ENCODE assay signal across 8 cellular contexts in genomic region chr17:79843917-79844815, GRCh38. TPM values are rescaled to one million over a fixed set of nuclear protein-coding genes. Genes with fewer than 3 reads are reported as not detected.
DNase-seq lines count a peak whose midpoint lies in the region; ATAC-seq and TF ChIP-seq lines count a peak whose summit lies in the region.

No MANE protein-coding gene starts in this region.

- peaks cover 44% of the 10 kb centered on the region for H3K4me1 Mint-ChIP-seq in CD14-positive monocyte
- no peaks in the 10 kb centered on the region for H3K4me1 Mint-ChIP-seq in activated T-helper 17 cell treated with anti-CD3 and anti-CD28 coated beads, Interleukin-2, amount 50 U/mL, for 72 hours

- peaks cover 3 to 8% of the 10 kb centered on the region in 2 donors for H3K36me3 Mint-ChIP-seq in CD14-positive monocyte
- no peaks in the 10 kb centered on the region for H3K36me3 Mint-ChIP-seq in activated T-helper 17 cell treated with anti-CD3 and anti-CD28 coated beads, Interleukin-2, amount 50 U/mL, for 72 hours (ENCODE audit: low read depth)

- H3K9me3 ChIP-seq in HUES64 (ENCODE audit: insufficient read depth, low read depth, low read length) (no peaks in the 10 kb centered on the region; the same call in 1 of the 2 replicates), left ventricle myocardium inferior (replicated peaks) (no peaks in the 10 kb centered on the region), prostate gland (no peaks in the 10 kb centered on the region)

- peak overlapping the region; percentile 84 to 94 for H3K4me3 Mint-ChIP-seq in CD14-positive monocyte
- peak overlapping the region; percentile 60 for H3K4me3 Mint-ChIP-seq in activated T-helper 17 cell treated with anti-CD3 and anti-CD28 coated beads, Interleukin-2, amount 50 U/mL, for 72 hours

- peaks cover 67 to 91% (median 81%) of the 10 kb centered on the region in 3 donors for H3K27me3 Mint-ChIP-seq in CD14-positive monocyte (ENCODE audit: low read depth in 3 of 3)
- peaks cover 19% of the 10 kb centered on the region for H3K27me3 Mint-ChIP-seq in activated T-helper 17 cell treated with anti-CD3 and anti-CD28 coated beads, Interleukin-2, amount 50 U/mL, for 72 hours

- no peak for TF ChIP-seq CTCF in CD14-positive monocyte (IDR thresholded peaks at IDR 0.05)
- no peak for TF ChIP-seq CTCF in left ventricle myocardium inferior (IDR thresholded peaks at IDR 0.05; ENCODE audit: borderline replicate concordance)
- TF ChIP-seq CTCF in prostate gland (IDR thresholded peaks at IDR 0.05) = peak in 1 of 4 experiments; percentile 30

- no peak overlapping the region for H3K9ac ChIP-seq in HUES64 (ENCODE audit: low read depth, low read length)

- ATAC-seq in activated T-helper 17 cell treated with anti-CD3 and anti-CD28 coated beads, Interleukin-2, amount 50 U/mL, for 72 hours (replicated peaks) = no peak
- no peak for ATAC-seq in GM18907 (IDR thresholded peaks at IDR 0.05; ENCODE audit: unreplicated experiment)

- H3K4me1 ChIP-seq in HUES64 (ENCODE audit: insufficient read depth, low read length) (0 out of 2 replicates have a peak, but pooled peaks cover 6% of the 10 kb centered on the region), left ventricle myocardium inferior (peaks cover 62% of the 10 kb centered on the region), prostate gland (replicated peaks) (peaks cover 18% of the 10 kb centered on the region)

- H3K27ac Mint-ChIP-seq in CD14-positive monocyte = no peak overlapping the region
- H3K27ac Mint-ChIP-seq in activated T-helper 17 cell treated with anti-CD3 and anti-CD28 coated beads, Interleukin-2, amount 50 U/mL, for 72 hours = no peak overlapping the region

- DNase-seq in CD14-positive monocyte (ENCODE audit: low spot score) = no peak
- peak; percentile 78 for DNase-seq in left ventricle myocardium inferior
- no peak for DNase-seq in prostate gland (ENCODE audit: low spot score)
- DNase-seq in SIG-M5 (lab: John Stamatoyannopoulos, UW) = no peak
- no peak for DNase-seq in SIG-M5 treated with dmso at 0.1 percent for 504 hours (lab: John Stamatoyannopoulos, UW; ENCODE audit: unreplicated experiment)

- H3K4me3 ChIP-seq in HUES64 (ENCODE audit: low read length) (peak overlapping the region; percentile 54), left ventricle myocardium inferior (peak overlapping the region; percentile 82), prostate gland (peak overlapping the region; percentile 39 to 48)

- H3K27ac ChIP-seq in HUES64 (ENCODE audit: low read depth, low read length) = no peak overlapping the region
- peak overlapping the region; percentile 80 for H3K27ac ChIP-seq in left ventricle myocardium inferior (replicated peaks)
- peak overlapping the region; percentile 43 to 56 for H3K27ac ChIP-seq in prostate gland

- H3K9me3 Mint-ChIP-seq in CD14-positive monocyte = peaks cover 0 to 44% (median 18%) of the 10 kb centered on the region in 7 donors
- no peaks in the 10 kb centered on the region for H3K9me3 Mint-ChIP-seq in activated T-helper 17 cell treated with anti-CD3 and anti-CD28 coated beads, Interleukin-2, amount 50 U/mL, for 72 hours

- TF ChIP-seq POLR2A in prostate gland (IDR thresholded peaks at IDR 0.05) = no peak

- peaks cover 88% of the 10 kb centered on the region for H3K27me3 ChIP-seq in HUES64 (ENCODE audit: insufficient read depth, low read length)
- H3K27me3 ChIP-seq in left ventricle myocardium inferior (ENCODE audit: low read depth) = peaks cover 49% of the 10 kb centered on the region
- H3K27me3 ChIP-seq in prostate gland (replicated peaks; ENCODE audit: insufficient read depth) = peaks cover 17% of the 10 kb centered on the region

- 2% methylated on average over 73 of the region's 84 CpGs for WGBS in HUES64
- WGBS in prostate gland = 3% methylated on average over 40 of the region's 84 CpGs

- H3K36me3 ChIP-seq in HUES64 (ENCODE audit: insufficient read depth, low read length) = no peaks in the 10 kb centered on the region
- H3K36me3 ChIP-seq in left ventricle myocardium inferior = no peaks in the 10 kb centered on the region
- H3K36me3 ChIP-seq in prostate gland = no peaks in the 10 kb centered on the region

- intact Hi-C loops in CD14-positive monocyte (cut with micrococcal nuclease) (loop anchor here in 1 of 2 donors (2.0 kb wide), 1 partner anchor 45 kb away; no protein-coding TSS in a partner anchor), left ventricle myocardium inferior (cut with micrococcal nuclease) (no loop called here), prostate gland (cut with DNase I) (loop anchor here (5.0 kb wide), 1 partner anchor 148 kb away; no protein-coding TSS in a partner anchor)

RNA-seq across cellular contexts. Expression of gene CBX4, which starts 4.9 kb away (rescaled TPM):
- polyA plus RNA-seq in CD14-positive monocyte = 1 to 10 TPM; 1.4 to 3.6 TPM
- polyA plus RNA-seq in HUES64 (2013, experiment 1 of 2) = 2.3 TPM
- 2.5 TPM for polyA plus RNA-seq in HUES64 (2013, experiment 2 of 2)
- total RNA-seq in activated T-helper 17 cell treated with anti-CD3 and anti-CD28 coated beads, Interleukin-2, amount 50 U/mL, for 72 hours = 1 to 10 TPM; 8.7 to 9.1 TPM
- total RNA-seq in left ventricle myocardium inferior = 28.7 TPM
- 10 to 100 TPM; 28.0 to 28.5 TPM for total RNA-seq in prostate gland

RNA-seq across cellular contexts. Expression of gene CBX8, which starts 47.3 kb away (rescaled TPM):
- polyA plus RNA-seq in CD14-positive monocyte = 1 to 10 TPM; 2.5 TPM
- polyA plus RNA-seq in HUES64 (2013, experiment 1 of 2) = 1.1 TPM
- 3.0 TPM for polyA plus RNA-seq in HUES64 (2013, experiment 2 of 2)
- 1 to 10 TPM; 1.6 to 5.5 TPM for total RNA-seq in activated T-helper 17 cell treated with anti-CD3 and anti-CD28 coated beads, Interleukin-2, amount 50 U/mL, for 72 hours
- 7.5 TPM for total RNA-seq in left ventricle myocardium inferior
- 1 to 10 TPM; 4.7 to 4.8 TPM for total RNA-seq in prostate gland
